7 cellular contexts compared by ENCODE assay signal in genomic region chr5:146201795-146202194, GRCh38. TPM values are rescaled to one million over a fixed set of nuclear protein-coding genes. Genes with fewer than 3 reads are reported as not detected.
DNase-seq lines count a peak whose midpoint lies in the region; ATAC-seq and TF ChIP-seq lines count a peak whose summit lies in the region.
"Not testable (repeated sequence)": the region's sequence is repeated elsewhere in the genome, so short reads cannot be mapped to it uniquely, and the experiment has no call there.

No MANE protein-coding gene starts in this region.

- BruUV-seq in MCF 10A (replicated peaks; lab: Mats Ljungman, UMichigan): not testable (repeated sequence)

- H3K27me3 ChIP-seq in GM23338 (ENCODE audit: insufficient read depth); vagina: not testable (repeated sequence)

- H4K20me1 ChIP-seq in GM23338 (replicated peaks; ENCODE audit: insufficient read depth): not testable (repeated sequence)

- not testable (repeated sequence) for DNase-seq in GM23338 (ENCODE audit: low spot score); activated naive CD8-positive, alpha-beta T cell treated with anti-CD3 and anti-CD28 coated beads for 36 hours; vagina (ENCODE audit: extremely low spot score in 2 of 2)
- DNase-seq in M059J (ENCODE audit: low read depth) (peak; percentile 49), MCF 10A (ENCODE audit: unreplicated experiment) (peak; percentile 52), kidney tubule cell (ENCODE audit: low spot score) (peak; percentile 37)

- H3K4me1 Mint-ChIP-seq in GM23338; activated naive CD8-positive, alpha-beta T cell treated with anti-CD3 and anti-CD28 coated beads for 36 hours; MCF 10A (ENCODE audit: insufficient read depth, unreplicated experiment): not testable (repeated sequence)

- H3K9me3 ChIP-seq in vagina: not testable (repeated sequence)

- CTCF ChIA-PET in MCF 10A (lab: Yijun Ruan, JAX): interaction anchor here (0.8 to 1.9 kb wide), 2 partner anchors 12 to 19 kb away, joined by 3 to 7 read pairs; no protein-coding TSS in a partner anchor

- intact Hi-C loops in MCF 10A (cut with micrococcal nuclease); vagina (cut with DNase I): not testable (repeated sequence)

- H3K36me3 ChIP-seq in GM23338 (ENCODE audit: insufficient read depth); vagina: not testable (repeated sequence)

- not testable (repeated sequence) for H3K36me3 Mint-ChIP-seq in GM23338 (ENCODE audit: low read depth); activated naive CD8-positive, alpha-beta T cell treated with anti-CD3 and anti-CD28 coated beads for 36 hours; MCF 10A (ENCODE audit: insufficient read depth, unreplicated experiment)

- not testable (repeated sequence) for ATAC-seq in GM23338

- peaks cover 31% of the 10 kb centered on the region for H3K79me2 ChIP-seq in GM23338 (replicated peaks; ENCODE audit: insufficient read depth)

- H3K4me1 ChIP-seq in GM23338 (ENCODE audit: insufficient read depth): not testable (repeated sequence)
- peaks cover 33% of the 10 kb centered on the region for H3K4me1 ChIP-seq in vagina

- H3K9me2 ChIP-seq in GM23338 (ENCODE audit: insufficient read depth): not testable (repeated sequence)

- not testable (repeated sequence) for H3K4me2 ChIP-seq in GM23338

- not testable (repeated sequence) for H3K9me3 Mint-ChIP-seq in GM23338; activated naive CD8-positive, alpha-beta T cell treated with anti-CD3 and anti-CD28 coated beads for 36 hours; MCF 10A (ENCODE audit: unreplicated experiment)

- H3K27ac ChIP-seq in C4-2B (peak overlapping the region; percentile 1; the same call in 1 of the 2 replicates), vagina (peak overlapping the region; percentile 13)
- H3K27ac ChIP-seq in GM23338 (ENCODE audit: low read depth): not testable (repeated sequence)

- POLR2A ChIA-PET in MCF 10A (lab: Yijun Ruan, JAX): interaction anchor here (0.5 to 3.3 kb wide), 9 partner anchors 11 to 247 kb away, joined by 3 to 33 read pairs (median 8); partner anchors contain the start of gene LARS1

- not testable (repeated sequence) for H3K4me3 Mint-ChIP-seq in GM23338; activated naive CD8-positive, alpha-beta T cell treated with anti-CD3 and anti-CD28 coated beads for 36 hours; MCF 10A (ENCODE audit: unreplicated experiment)

- not testable (repeated sequence) for H3K4me3 ChIP-seq in GM23338, vagina

- peak overlapping the region; percentile 48; the same call in 1 of the 2 replicates for H2AFZ ChIP-seq in GM23338

- TF ChIP-seq CTCF in C4-2B (conservative IDR thresholded peaks at IDR 0.05); GM23338 (conservative IDR thresholded peaks at IDR 0.05; ENCODE audit: low read depth in 2 of 2); MCF 10A (IDR thresholded peaks at IDR 0.05; ENCODE audit: unreplicated experiment); vagina (IDR thresholded peaks at IDR 0.05): not testable (repeated sequence)

- TF ChIP-seq POLR2A in vagina (IDR thresholded peaks at IDR 0.05): not testable (repeated sequence)

- not testable (repeated sequence) for H3F3A ChIP-seq in GM23338 (replicated peaks; ENCODE audit: low read depth)

- not testable (repeated sequence) for H3K27me3 Mint-ChIP-seq in GM23338 (ENCODE audit: insufficient read depth, low read depth, poor library complexity); activated naive CD8-positive, alpha-beta T cell treated with anti-CD3 and anti-CD28 coated beads for 36 hours; MCF 10A (ENCODE audit: insufficient read depth, unreplicated experiment)

- H3K27ac Mint-ChIP-seq in GM23338: 0 out of 2 replicates have a peak overlapping the region, but pooled peaks have one; percentile 23
- H3K27ac Mint-ChIP-seq in activated naive CD8-positive, alpha-beta T cell treated with anti-CD3 and anti-CD28 coated beads for 36 hours: peak overlapping the region; percentile 12
- H3K27ac Mint-ChIP-seq in MCF 10A (ENCODE audit: low read depth, unreplicated experiment): not testable (repeated sequence)

RNA-seq across cellular contexts. Expression of gene RBM27, which starts 1.6 kb away (rescaled TPM):
- 59.5 and 77.2 TPM in 2 replicates for total RNA-seq in GM23338 (2014; rRNA removed; shearing (Covaris generic))
- polyA plus RNA-seq in GM23338 (2016; fragmentation: Nextera tagmentation; extraction: Ambion mirVana): 22.4 and 24.0 TPM in 2 replicates
- total RNA-seq in M059J (2014; rRNA removed; shearing (Covaris generic)): 12.3 and 18.7 TPM in 2 replicates
- total RNA-seq in activated naive CD8-positive, alpha-beta T cell treated with anti-CD3 and anti-CD28 coated beads for 36 hours: 10 to 100 TPM; 29.0 to 29.8 TPM
- total RNA-seq in MCF 10A (2022) (25.6 and 27.9 TPM in 2 replicates), vagina (32.4 TPM)

RNA-seq across cellular contexts. Expression of gene LARS1, which starts 19.3 kb away (rescaled TPM):
- total RNA-seq in GM23338 (2014; rRNA removed; shearing (Covaris generic)): 207 and 235 TPM in 2 replicates
- polyA plus RNA-seq in GM23338 (2016; fragmentation: Nextera tagmentation; extraction: Ambion mirVana): 557 and 576 TPM in 2 replicates
- total RNA-seq in M059J (2014; rRNA removed; shearing (Covaris generic)): 46.0 and 60.6 TPM in 2 replicates
- 100 to 1,000 TPM; 171 to 175 TPM for total RNA-seq in activated naive CD8-positive, alpha-beta T cell treated with anti-CD3 and anti-CD28 coated beads for 36 hours
- total RNA-seq in MCF 10A (2022) (383 and 405 TPM in 2 replicates), vagina (64.8 TPM)
